Comparison of ENCODE assay signal across 31 cellular contexts in genomic region chr5:93637697-93638096, GRCh38. TPM values are rescaled to one million over a fixed set of nuclear protein-coding genes. Genes with fewer than 3 reads are reported as not detected.
"Had no signal": no experiment of that assay in that cellular context is flagged by ENCODE, and none has a peak within 500 bp of the region (broad histone marks: within the 10 kb centered on the region; RNA-seq: fewer than 3 reads in every experiment).

No MANE protein-coding gene starts in this region.

- H3K27ac ChIP-seq: brain microvascular endothelial cell, coronary artery, dorsolateral prefrontal cortex, esophagus muscularis mucosa, gastroesophageal sphincter, heart right ventricle, hepatocyte, WERI-Rb-1 had no signal

- H3K9me3 ChIP-seq: esophagus muscularis mucosa, gastroesophageal sphincter, heart right ventricle had no signal

- DNase-seq: activated CD4-positive, alpha-beta memory T cell treated with anti-CD3 and anti-CD28 coated beads for 36 hours; activated CD4-positive, alpha-beta T cell treated with anti-CD3 and anti-CD28 coated beads for 36 hours; activated CD4-positive, alpha-beta T cell treated with anti-CD3 and anti-CD28 coated beads, Interleukin-2, amount 10 ng/mL, durations not matched to agents 24 days and 14 days; activated CD4-positive, CD25-positive, alpha-beta regulatory T cell; activated CD4-positive, CD25-positive, alpha-beta regulatory T cell treated with anti-CD3 and anti-CD28 coated beads, Interleukin-2, amount 50 U/mL, for 72 hours; activated CD8-positive, alpha-beta memory T cell treated with anti-CD3 and anti-CD28 coated beads, Interleukin-2, amount 10 ng/mL, durations not matched to agents 7 days and 5 days; activated CD8-positive, alpha-beta memory T cell treated with anti-CD3 and anti-CD28 coated beads, Interleukin-2, amount 50 U/mL, for 4 hours; activated CD8-positive, alpha-beta T cell treated with anti-CD3 and anti-CD28 coated beads, Interleukin-2, amount 10 ng/mL, durations not matched to agents 7 days and 5 days; activated effector memory CD4-positive, alpha-beta T cell treated with anti-CD3 and anti-CD28 coated beads, Interleukin-2, amount 50 U/mL, for 16 hours; activated naive CD4-positive, alpha-beta T cell treated with anti-CD3 and anti-CD28 coated beads for 36 hours; activated T-cell treated with anti-CD3 and anti-CD28 coated beads, Interleukin-2, amount 50 U/mL, for 1 hour; activated T-cell treated with anti-CD3 and anti-CD28 coated beads, Interleukin-2, amount 50 U/mL, for 48 hours; brain microvascular endothelial cell; dorsolateral prefrontal cortex; effector memory CD4-positive, alpha-beta T cell; erythroblast; foreskin melanocyte; heart right ventricle; T-helper 1 cell; T-helper 17 cell; T1000; WERI-Rb-1 had no signal

- H3K27me3 ChIP-seq: brain microvascular endothelial cell, dorsolateral prefrontal cortex, esophagus muscularis mucosa, gastroesophageal sphincter, heart right ventricle, hepatocyte had no signal

- FAIRE-seq: astrocyte, bronchial epithelial cell had no signal

- H3K36me3 ChIP-seq: brain microvascular endothelial cell, esophagus muscularis mucosa, gastroesophageal sphincter, heart right ventricle, WERI-Rb-1 had no signal

- H3K4me1 ChIP-seq: esophagus muscularis mucosa, gastroesophageal sphincter, heart right ventricle had no signal

- H3K4me3 ChIP-seq: coronary artery, dorsolateral prefrontal cortex, esophagus muscularis mucosa, gastroesophageal sphincter, heart right ventricle, hepatocyte had no signal

RNA-seq across cellular contexts. Expression of gene NR2F1, which starts 54.7 kb away (rescaled TPM):
- total RNA-seq: activated CD4-positive, alpha-beta memory T cell treated with anti-CD3 and anti-CD28 coated beads for 36 hours; activated CD4-positive, alpha-beta T cell treated with anti-CD3 and anti-CD28 coated beads for 36 hours; activated CD4-positive, alpha-beta T cell treated with anti-CD3 and anti-CD28 coated beads, Interleukin-2, amount 10 ng/mL, durations not matched to agents 24 days and 14 days; activated CD8-positive, alpha-beta memory T cell treated with anti-CD3 and anti-CD28 coated beads for 36 hours; activated CD8-positive, alpha-beta memory T cell treated with anti-CD3 and anti-CD28 coated beads, Interleukin-2, amount 10 ng/mL, durations not matched to agents 7 days and 5 days; activated CD8-positive, alpha-beta T cell treated with anti-CD3 and anti-CD28 coated beads, Interleukin-2, amount 10 ng/mL, durations not matched to agents 7 days and 5 days; activated naive CD4-positive, alpha-beta T cell treated with anti-CD3 and anti-CD28 coated beads for 36 hours; activated T-helper 1 cell treated with anti-CD3 and anti-CD28 coated beads, Interleukin-12 subunit alpha, Interleukin-12 subunit beta, Interleukin-2, Interleukin-4 antibody, amounts not matched to agents 30 ng/mL and 10 ng/mL and 1 ng/mL, durations not matched to agents 14 hours and 24 hours and 36 hours; activated T-helper 2 cell treated with anti-CD3 and anti-CD28 coated beads, Interferon-gamma antibody, Interleukin-2, Interleukin-4, amounts not matched to agents 10 μg/mL and 5 μg/mL and 100 μg/mL, durations not matched to agents 14 hours and 24 hours and 36 hours; T-helper 17 cell had no signal

RNA-seq across cellular contexts. Expression of gene NR2F1-AS1, which starts 56.7 kb away (rescaled TPM):
- total RNA-seq: activated CD4-positive, alpha-beta memory T cell treated with anti-CD3 and anti-CD28 coated beads for 36 hours; activated CD4-positive, alpha-beta T cell treated with anti-CD3 and anti-CD28 coated beads for 36 hours; activated CD4-positive, alpha-beta T cell treated with anti-CD3 and anti-CD28 coated beads, Interleukin-2, amount 10 ng/mL, durations not matched to agents 24 days and 14 days; activated CD8-positive, alpha-beta memory T cell treated with anti-CD3 and anti-CD28 coated beads for 36 hours; activated CD8-positive, alpha-beta memory T cell treated with anti-CD3 and anti-CD28 coated beads, Interleukin-2, amount 10 ng/mL, durations not matched to agents 7 days and 5 days; activated CD8-positive, alpha-beta T cell treated with anti-CD3 and anti-CD28 coated beads, Interleukin-2, amount 10 ng/mL, durations not matched to agents 7 days and 5 days; activated naive CD4-positive, alpha-beta T cell treated with anti-CD3 and anti-CD28 coated beads for 36 hours; activated T-helper 1 cell treated with anti-CD3 and anti-CD28 coated beads, Interleukin-12 subunit alpha, Interleukin-12 subunit beta, Interleukin-2, Interleukin-4 antibody, amounts not matched to agents 30 ng/mL and 10 ng/mL and 1 ng/mL, durations not matched to agents 14 hours and 24 hours and 36 hours; activated T-helper 2 cell treated with anti-CD3 and anti-CD28 coated beads, Interferon-gamma antibody, Interleukin-2, Interleukin-4, amounts not matched to agents 10 μg/mL and 5 μg/mL and 100 μg/mL, durations not matched to agents 14 hours and 24 hours and 36 hours; T-helper 17 cell had no signal
